In genomic region chr6:145271601-145272000, GRCh38 we compare ENCODE assay signal across 7 cellular contexts.
"Had no signal": no experiment of that assay in that cellular context is flagged by ENCODE, and none has a peak within 500 bp of the region (broad histone marks: within the 10 kb centered on the region; RNA-seq: fewer than 3 reads in every experiment).

No MANE protein-coding gene starts in this region.

- H3K4me2 ChIP-seq: KMS-11 had no signal

- H3K9ac ChIP-seq: GM23248, KMS-11 had no signal

- DNase-seq: GM23248, H9, HCEC 1CT, HFFc6, KBM-7 had no signal

- H2AFZ ChIP-seq: GM23248 had no signal

- ATAC-seq: HepG2 had no signal

- H3K4me3 ChIP-seq: GM23248 had no signal

- H3K27ac ChIP-seq: GM23248, KMS-11 had no signal
